In genomic region chr15:96087180-96087886, GRCh38 we compare ENCODE assay signal across 25 cellular contexts.
DNase-seq lines count a peak whose midpoint lies in the region; ATAC-seq and TF ChIP-seq lines count a peak whose summit lies in the region.
"Had no signal": no experiment of that assay in that cellular context is flagged by ENCODE, and none has a peak within 500 bp of the region (broad histone marks: within the 10 kb centered on the region; RNA-seq: fewer than 3 reads in every experiment).

No MANE protein-coding gene starts in this region.

- no peak for ATAC-seq in naive thymus-derived CD8-positive, alpha-beta T cell
- ATAC-seq in HG02759 (IDR thresholded peaks at IDR 0.05; ENCODE audit: unreplicated experiment), result no peak
- ATAC-seq: activated naive CD8-positive, alpha-beta T cell treated with anti-CD3 and anti-CD28 coated beads, Interleukin-2, amount 50 U/mL, for 24 hours; activated T-helper 17 cell treated with anti-CD3 and anti-CD28 coated beads, Interleukin-2, amount 50 U/mL, for 72 hours; HepG2; lower lobe of right lung had no signal

- H3K4me3 Mint-ChIP-seq in naive thymus-derived CD8-positive, alpha-beta T cell, result no peak overlapping the region
- H3K4me3 Mint-ChIP-seq: activated naive CD8-positive, alpha-beta T cell treated with anti-CD3 and anti-CD28 coated beads, Interleukin-2, amount 50 U/mL, for 24 hours; activated T-helper 17 cell treated with anti-CD3 and anti-CD28 coated beads, Interleukin-2, amount 50 U/mL, for 72 hours had no signal

- POLR2A ChIA-PET in naive thymus-derived CD8-positive, alpha-beta T cell (lab: Charles Lee), result no interaction called here
- POLR2A ChIA-PET in SK-N-SH (lab: Yijun Ruan, JAX), result no interaction called here

- H3K27ac ChIP-seq in ACC112 (ENCODE audit: low read depth, low read length), result no peak overlapping the region
- peak overlapping the region; percentile 80 for H3K27ac ChIP-seq in HUES48 (ENCODE audit: low read depth, low read length)
- H3K27ac ChIP-seq in SK-N-SH (ENCODE audit: low read depth in 2 of 2, low read length in 1 of 2), result no peak overlapping the region
- H3K27ac ChIP-seq: lower lobe of right lung, Peyer's patch, SK-N-MC, vagina had no signal

- H3K4me1 ChIP-seq in ACC112 (ENCODE audit: control insufficient read depth, insufficient read depth, low read length, unreplicated experiment), result no peaks in the 10 kb centered on the region
- peaks cover 39% of the 10 kb centered on the region for H3K4me1 ChIP-seq in HUES48 (ENCODE audit: control insufficient read depth, insufficient read depth, low read length)
- no peaks in the 10 kb centered on the region for H3K4me1 ChIP-seq in SK-N-SH (ENCODE audit: control insufficient read depth in 1 of 2, insufficient read depth in 2 of 2, low read depth in 1 of 2, low read length in 1 of 2)
- H3K4me1 ChIP-seq: BE2C, lower lobe of right lung, Peyer's patch had no signal

- no peaks in the 10 kb centered on the region for H3F3A ChIP-seq in SK-N-SH (replicated peaks; ENCODE audit: insufficient read depth)

- H3K36me3 Mint-ChIP-seq in naive thymus-derived CD8-positive, alpha-beta T cell, result no peaks in the 10 kb centered on the region
- H3K36me3 Mint-ChIP-seq: brain had no signal

- H3K9me2 ChIP-seq in SK-N-SH, result no peaks in the 10 kb centered on the region

- H3K9me3 Mint-ChIP-seq in naive thymus-derived CD8-positive, alpha-beta T cell, result peaks cover 0 to under 1% (median 0%) of the 10 kb centered on the region in 9 donors
- H3K9me3 Mint-ChIP-seq: activated naive CD8-positive, alpha-beta T cell treated with anti-CD3 and anti-CD28 coated beads, Interleukin-2, amount 50 U/mL, for 24 hours; activated T-helper 17 cell treated with anti-CD3 and anti-CD28 coated beads, Interleukin-2, amount 50 U/mL, for 72 hours; brain had no signal

- CTCF ChIA-PET in SK-N-SH (lab: Yijun Ruan, JAX), result no interaction called here

- no peak for TF ChIP-seq CTCF in SK-N-SH (IDR thresholded peaks at IDR 0.05)

- no peak for TF ChIP-seq EP300 in SK-N-SH (IDR thresholded peaks at IDR 0.05; ENCODE audit: borderline replicate concordance in 1 of 2, low read depth in 1 of 2, low read length in 1 of 2)

- H2AFZ ChIP-seq in ACC112 (ENCODE audit: low read length, unreplicated experiment), result peak overlapping the region; percentile 21
- no peak overlapping the region for H2AFZ ChIP-seq in SK-N-SH (ENCODE audit: low read depth)

- H3K79me2 ChIP-seq in ACC112 (ENCODE audit: control insufficient read depth, insufficient read depth, low read length, unreplicated experiment) (no peaks in the 10 kb centered on the region), SK-N-SH (ENCODE audit: insufficient read depth) (no peaks in the 10 kb centered on the region)

- DNase-seq in ecto neural progenitor cell (ENCODE audit: low spot score) (peak; percentile 51), left kidney (ENCODE audit: low read depth, low spot score) (peak; percentile 18), NCI-H1105 treated with DMSO at 0.1 percent for 48 hours (lab: John Stamatoyannopoulos, UW) (no peak), SK-N-SH (no peak)
- no peak for DNase-seq in naive thymus-derived CD8-positive, alpha-beta T cell
- DNase-seq: activated CD4-positive, alpha-beta T cell treated with anti-CD3 and anti-CD28 coated beads for 1 hour; activated naive CD8-positive, alpha-beta T cell treated with anti-CD3 and anti-CD28 coated beads, Interleukin-2, amount 50 U/mL, for 24 hours; BE2C; Caco-2; foreskin melanocyte; lower lobe of right lung; MG63; NCI-H2171 treated with DMSO at 0.1 percent for 48 hours; Peyer's patch; posterior cingulate gyrus; stimulated activated CD4-positive, alpha-beta T cell treated with anti-CD3 and anti-CD28 coated beads, Interleukin-2, amount 100 ng/mL, for 48 hours had no signal

- H3K27me3 ChIP-seq in ACC112 (ENCODE audit: insufficient read depth, low read length), result no peaks in the 10 kb centered on the region
- H3K27me3 ChIP-seq in HUES48 (ENCODE audit: control insufficient read depth, insufficient read depth, low read length), result peaks cover 99% of the 10 kb centered on the region
- no peaks in the 10 kb centered on the region for H3K27me3 ChIP-seq in SK-N-SH (ENCODE audit: insufficient read depth)
- H3K27me3 ChIP-seq: BE2C, MG63, Peyer's patch, vagina had no signal

- TF ChIP-seq RAD21 in SK-N-SH (IDR thresholded peaks at IDR 0.05; ENCODE audit: low read length), result no peak

- no peak overlapping the region for H3K9ac ChIP-seq in HUES48 (ENCODE audit: low read depth, low read length)
- H3K9ac ChIP-seq in SK-N-SH, result no peak overlapping the region

- H3K4me3 ChIP-seq in ACC112 (ENCODE audit: low read depth, low read length) (no peak overlapping the region), HUES48 (ENCODE audit: low read depth, low read length) (no peak overlapping the region), SK-N-SH (ENCODE audit: low read depth in 2 of 2, low read length in 1 of 2) (no peak overlapping the region)
- H3K4me3 ChIP-seq: coronary artery, lower lobe of right lung, MG63, Peyer's patch, SK-N-MC, vagina had no signal

- peaks cover 0 to 26% (median 14%) of the 10 kb centered on the region in 5 donors for H3K27me3 Mint-ChIP-seq in naive thymus-derived CD8-positive, alpha-beta T cell
- H3K27me3 Mint-ChIP-seq: activated T-helper 17 cell treated with anti-CD3 and anti-CD28 coated beads, Interleukin-2, amount 50 U/mL, for 72 hours had no signal

- H3K27ac Mint-ChIP-seq in naive thymus-derived CD8-positive, alpha-beta T cell, result no peak overlapping the region
- H3K27ac Mint-ChIP-seq: activated naive CD8-positive, alpha-beta T cell treated with anti-CD3 and anti-CD28 coated beads, Interleukin-2, amount 50 U/mL, for 24 hours; activated T-helper 17 cell treated with anti-CD3 and anti-CD28 coated beads, Interleukin-2, amount 50 U/mL, for 72 hours had no signal

- no peaks in the 10 kb centered on the region for H3K4me1 Mint-ChIP-seq in naive thymus-derived CD8-positive, alpha-beta T cell
- H3K4me1 Mint-ChIP-seq: activated naive CD8-positive, alpha-beta T cell treated with anti-CD3 and anti-CD28 coated beads, Interleukin-2, amount 50 U/mL, for 24 hours; activated T-helper 17 cell treated with anti-CD3 and anti-CD28 coated beads, Interleukin-2, amount 50 U/mL, for 72 hours had no signal

- H4K20me1 ChIP-seq in SK-N-SH (ENCODE audit: insufficient read depth), result no peaks in the 10 kb centered on the region

- no peaks in the 10 kb centered on the region for H3K9me3 ChIP-seq in HUES48 (ENCODE audit: control insufficient read depth, insufficient read depth, low read length)
- H3K9me3 ChIP-seq in SK-N-SH, result no peaks in the 10 kb centered on the region; the same call in 1 of the 2 replicates
- H3K9me3 ChIP-seq: BE2C, Caco-2, lower lobe of right lung, MG63, Peyer's patch, vagina had no signal

- no peak overlapping the region for H3K4me2 ChIP-seq in SK-N-SH

- H3K36me3 ChIP-seq in ACC112 (ENCODE audit: insufficient read depth, low read length) (no peaks in the 10 kb centered on the region), HUES48 (ENCODE audit: control insufficient read depth, insufficient read depth, low read length) (no peaks in the 10 kb centered on the region), SK-N-SH (replicated peaks in 1 of 2; ENCODE audit: control insufficient read depth in 1 of 2, insufficient read depth in 2 of 2, low read length in 1 of 2) (no peaks in the 10 kb centered on the region)
- H3K36me3 ChIP-seq: BE2C, lower lobe of right lung, MG63, Peyer's patch, vagina had no signal

- WGBS in SK-N-SH (ENCODE audit: low lambda C conversion rate), result 7% methylated on average over 2 of the region's 2 CpGs

TF ChIP-seq in SK-N-SH, 30 proteins besides CTCF, POLR2A, EP300 and RAD21:
- TF ChIP-seq RCOR1 (IDR thresholded peaks at IDR 0.05; ENCODE audit: low read length) (no peak), ELF1 (IDR thresholded peaks at IDR 0.05) (no peak), USF1 (IDR thresholded peaks at IDR 0.05; ENCODE audit: borderline replicate concordance, low read depth) (no peak), MEF2A (IDR thresholded peaks at IDR 0.05; ENCODE audit: borderline replicate concordance, low read depth) (no peak), GATA2 (CRISPR knock-in tag; IDR thresholded peaks at IDR 0.05) (no peak), PBX3 (IDR thresholded peaks at IDR 0.05) (no peak), FOXM1 (IDR thresholded peaks at IDR 0.05; ENCODE audit: low read depth) (no peak), SMC3 (IDR thresholded peaks at IDR 0.05; ENCODE audit: low read depth, low read length) (no peak)

Comparison
In these comparisons a context has a peak if more than half of its experiments do, and no peak if none do; other contexts are left out.
1. DNase-seq: peak in ecto neural progenitor cell (single experiment) and left kidney (single experiment); none in naive thymus-derived CD8-positive, alpha-beta T cell (0 of 10), NCI-H1105 treated with DMSO at 0.1 percent for 48 hours (single experiment) and SK-N-SH (single experiment).